26 cellular contexts compared by ENCODE assay signal in genomic region chr2:211205841-211206240, GRCh38.
"Had no signal": no experiment of that assay in that cellular context is flagged by ENCODE, and none has a peak within 500 bp of the region (broad histone marks: within the 10 kb centered on the region; RNA-seq: fewer than 3 reads in every experiment).

No MANE protein-coding gene starts in this region.

- H3K27ac Mint-ChIP-seq: memory B cell had no signal

- FAIRE-seq: colon, endothelial cell of umbilical vein, islet of Langerhans, keratinocyte had no signal

- H3K4me1 Mint-ChIP-seq: memory B cell had no signal

- H3K4me1 ChIP-seq: esophagus squamous epithelium, gastrocnemius medialis, heart right ventricle, left lung, lower lobe of right lung had no signal

- H3K36me3 ChIP-seq: esophagus squamous epithelium, gastrocnemius medialis, heart right ventricle, left lung, lower lobe of right lung had no signal

- H3K4me3 ChIP-seq: coronary artery, dorsolateral prefrontal cortex, esophagus squamous epithelium, gastrocnemius medialis, heart right ventricle, left lung, lower lobe of right lung had no signal

- DNase-seq: dermis blood vessel endothelial cell; dorsolateral prefrontal cortex; effector CD4-positive, alpha-beta T cell; effector memory CD4-positive, alpha-beta T cell; erythroblast; esophagus squamous epithelium; foreskin fibroblast; foreskin melanocyte; gastrocnemius medialis; glutamatergic neuron; head of caudate nucleus; heart right ventricle; hippocampal formation; left cardiac atrium; left lung; left ventricle myocardium superior; lower lobe of right lung; mesendoderm; midbrain had no signal

- H3K27me3 Mint-ChIP-seq: memory B cell had no signal

- H3K36me3 Mint-ChIP-seq: memory B cell had no signal

- H3K9me3 ChIP-seq: esophagus squamous epithelium, gastrocnemius medialis, heart right ventricle, lower lobe of right lung had no signal

- H3K27ac ChIP-seq: coronary artery, dorsolateral prefrontal cortex, epithelial cell of prostate, esophagus squamous epithelium, gastrocnemius medialis, heart right ventricle, left lung, lower lobe of right lung had no signal

- H3K4me3 Mint-ChIP-seq: memory B cell had no signal

- H3K27me3 ChIP-seq: dorsolateral prefrontal cortex, esophagus squamous epithelium, gastrocnemius medialis, heart right ventricle, left lung had no signal
